ENCODE assay signal across 9 cellular contexts in genomic region chr10:7862121-7862514, GRCh38.
"Had no signal": no experiment of that assay in that cellular context is flagged by ENCODE, and none has a peak within 500 bp of the region (broad histone marks: within the 10 kb centered on the region; RNA-seq: fewer than 3 reads in every experiment).

No MANE protein-coding gene starts in this region.

- H3K4me3 ChIP-seq: GM23248, HAP-1 had no signal

- DNase-seq: GM23248, GOT3, H7 had no signal

- H3K27ac ChIP-seq: GM23248, HL-60, KMS-11 had no signal

- H3K27me3 Mint-ChIP-seq: IgD-negative memory B cell had no signal

- H3K4me1 ChIP-seq: HAP-1 had no signal

- H3K36me3 ChIP-seq: HAP-1 had no signal

- H3K9ac ChIP-seq: GM23248, KMS-11 had no signal

- H3K4me3 Mint-ChIP-seq: IgD-negative memory B cell had no signal

- ATAC-seq: HCT116, HepG2 had no signal
